In the genomic region with DNA sequence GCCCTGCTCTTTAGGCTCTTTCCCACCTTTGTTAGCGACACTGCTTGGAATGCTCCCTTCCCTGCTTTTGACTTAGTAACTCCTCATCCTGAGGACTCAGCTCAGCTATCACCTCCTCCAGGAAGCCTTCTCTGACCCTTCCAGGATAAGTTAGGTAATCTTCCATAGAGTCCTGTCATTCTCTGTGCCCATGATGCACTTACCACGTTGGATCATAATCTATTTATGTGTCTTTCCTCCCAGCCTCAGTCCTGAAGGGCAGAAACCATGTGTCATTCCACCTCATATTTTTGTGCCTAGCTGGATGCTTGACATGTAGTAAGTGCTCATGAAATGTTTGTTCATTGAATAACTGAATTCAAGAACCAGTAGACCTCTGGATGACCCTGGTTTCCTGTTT, we compare ENCODE assay signal across 18 cellular contexts. TPM values are rescaled to one million over a fixed set of nuclear protein-coding genes. Genes with fewer than 3 reads are reported as not detected.
A peak's percentile ranks its signal among the peaks of the same experiment; 100 is the strongest.
DNase-seq lines count a peak whose midpoint lies in the region; ATAC-seq, FAIRE-seq and TF ChIP-seq lines count a peak whose summit lies in the region.
"Had no signal": no experiment of that assay in that cellular context is flagged by ENCODE, and none has a peak within 500 bp of the region (broad histone marks: within the 10 kb centered on the region; RNA-seq: fewer than 3 reads in every experiment).

No MANE protein-coding gene starts in this region.

- H2BK5ac ChIP-seq in trophoblast cell (ENCODE audit: low read depth, low read length, poor library complexity), result no peak overlapping the region

- peak overlapping the region; percentile 56 for H3K27ac Mint-ChIP-seq in activated CD4-positive, alpha-beta T cell treated with anti-CD3 and anti-CD28 coated beads, Interleukin-2, amount 10 ng/mL, durations not matched to agents 7 days and 5 days
- no peak overlapping the region for H3K27ac Mint-ChIP-seq in astrocyte (ENCODE audit: unreplicated experiment)

- no peak overlapping the region for H3K4me3 ChIP-seq in astrocyte (ENCODE audit: insufficient read depth, low read depth, low read length)
- H3K4me3 ChIP-seq in trophoblast cell (ENCODE audit: low read depth, low read length), result no peak overlapping the region
- H3K4me3 ChIP-seq in SK-N-SH (ENCODE audit: low read depth in 2 of 2, low read length in 1 of 2), result no peak overlapping the region
- H3K4me3 ChIP-seq: breast epithelium, dorsolateral prefrontal cortex, spleen, transverse colon had no signal

- DNase-seq in activated CD4-positive, alpha-beta T cell treated with anti-CD3 and anti-CD28 coated beads, Interleukin-2, amount 10 ng/mL, durations not matched to agents 7 days and 5 days, result no peak
- DNase-seq in activated CD4-positive, alpha-beta T cell treated with anti-CD3 and anti-CD28 coated beads for 48 hours, result no peak
- DNase-seq in HTR-8/SVneo (ENCODE audit: insufficient read length, low spot score), result no peak
- no peak for DNase-seq in astrocyte (ENCODE audit: low read depth)
- peak in 1 of 2 donors; percentile 72 for DNase-seq in trophoblast cell
- no peak for DNase-seq in AG20443 (ENCODE audit: low spot score)
- no peak for DNase-seq in SK-N-SH
- DNase-seq: COR-L47, dorsolateral prefrontal cortex, head of caudate nucleus, mesenchymal stem cell, NCI-H187, NCI-H446 treated with DMSO at 0.1 percent for 48 hours, RPMI8226, spleen, transverse colon had no signal

- peak overlapping the region; percentile 81 for H3K4ac ChIP-seq in trophoblast cell (ENCODE audit: low read depth, low read length)

- peak overlapping the region; percentile 10 for H2BK120ac ChIP-seq in trophoblast cell (ENCODE audit: insufficient read depth, low read length, poor library complexity)

- H2AFZ ChIP-seq in astrocyte (ENCODE audit: low read depth, low read length) (peak overlapping the region; percentile 23), trophoblast cell (ENCODE audit: insufficient read depth, low read length, poor library complexity) (no peak overlapping the region), SK-N-SH (ENCODE audit: low read depth) (no peak overlapping the region)

- H4K12ac ChIP-seq in trophoblast cell (ENCODE audit: low read depth, low read length), result no peak overlapping the region

- H3K14ac ChIP-seq in trophoblast cell (ENCODE audit: low read length), result peak overlapping the region; percentile 15

- H4K20me1 ChIP-seq in astrocyte (ENCODE audit: insufficient read depth, low read length) (no peaks in the 10 kb centered on the region), SK-N-SH (ENCODE audit: insufficient read depth) (no peaks in the 10 kb centered on the region)

- H2BK12ac ChIP-seq in trophoblast cell (ENCODE audit: low read length), result peak overlapping the region; percentile 51

- FAIRE-seq in HTR-8/SVneo (lab: Jason Lieb, UNC) (peak; percentile 98), astrocyte (lab: Jason Lieb, UNC) (no peak)

- no peak overlapping the region for H4K8ac ChIP-seq in trophoblast cell (ENCODE audit: low read depth, low read length)

- H3K4me1 Mint-ChIP-seq in activated CD4-positive, alpha-beta T cell treated with anti-CD3 and anti-CD28 coated beads, Interleukin-2, amount 10 ng/mL, durations not matched to agents 7 days and 5 days, result peaks cover 73% of the 10 kb centered on the region
- peaks cover 15% of the 10 kb centered on the region for H3K4me1 Mint-ChIP-seq in astrocyte (ENCODE audit: low read depth, unreplicated experiment)

- H3K4me2 ChIP-seq in astrocyte (ENCODE audit: low read length) (no peak overlapping the region), trophoblast cell (ENCODE audit: low read length) (no peak overlapping the region), SK-N-SH (no peak overlapping the region)

- no peak overlapping the region for H3K4me3 Mint-ChIP-seq in activated CD4-positive, alpha-beta T cell treated with anti-CD3 and anti-CD28 coated beads, Interleukin-2, amount 10 ng/mL, durations not matched to agents 7 days and 5 days
- H3K4me3 Mint-ChIP-seq in astrocyte (ENCODE audit: unreplicated experiment), result no peak overlapping the region

- no peaks in the 10 kb centered on the region for H3K9me3 ChIP-seq in astrocyte (ENCODE audit: insufficient read depth, low read depth, low read length)
- no peaks in the 10 kb centered on the region for H3K9me3 ChIP-seq in trophoblast cell (ENCODE audit: insufficient read depth, low read depth, low read length)
- H3K9me3 ChIP-seq in SK-N-SH, result no peaks in the 10 kb centered on the region
- H3K9me3 ChIP-seq: breast epithelium, spleen, transverse colon had no signal

- H3K9me2 ChIP-seq in SK-N-SH, result no peaks in the 10 kb centered on the region

- ATAC-seq in GM19467 (IDR thresholded peaks at IDR 0.05; ENCODE audit: unreplicated experiment), result no peak

- H3F3A ChIP-seq in SK-N-SH (replicated peaks; ENCODE audit: insufficient read depth), result peaks cover 5% of the 10 kb centered on the region

- H3K36me3 ChIP-seq in astrocyte (ENCODE audit: insufficient read depth, low read length) (no peaks in the 10 kb centered on the region), trophoblast cell (ENCODE audit: control insufficient read depth in 1 of 2, insufficient read depth in 2 of 2, low read length in 2 of 2) (no peaks in the 10 kb centered on the region), SK-N-SH (replicated peaks in 1 of 2; ENCODE audit: control insufficient read depth in 1 of 2, insufficient read depth in 2 of 2, low read length in 1 of 2) (no peaks in the 10 kb centered on the region)
- H3K36me3 ChIP-seq: breast epithelium, spleen, transverse colon had no signal

- H3K27me3 ChIP-seq in astrocyte (ENCODE audit: insufficient read depth, low read length), result no peaks in the 10 kb centered on the region
- no peaks in the 10 kb centered on the region for H3K27me3 ChIP-seq in trophoblast cell (ENCODE audit: insufficient read depth, low read length)
- no peaks in the 10 kb centered on the region for H3K27me3 ChIP-seq in SK-N-SH (ENCODE audit: insufficient read depth)
- H3K27me3 ChIP-seq: breast epithelium, spleen, transverse colon had no signal

- CTCF ChIA-PET in activated CD4-positive, alpha-beta T cell treated with anti-CD3 and anti-CD28 coated beads, Interleukin-2, amount 10 ng/mL, durations not matched to agents 7 days and 5 days (lab: Charles Lee), result interaction anchor here (1.1 to 2.4 kb wide), 3 partner anchors 11 to 40 kb away, joined by 3 to 8 read pairs (median 3); no protein-coding TSS in a partner anchor
- CTCF ChIA-PET in SK-N-SH (lab: Yijun Ruan, JAX), result no interaction called here

- H3K79me2 ChIP-seq in astrocyte (ENCODE audit: insufficient read depth, low read length), result no peaks in the 10 kb centered on the region
- peaks cover 14% of the 10 kb centered on the region for H3K79me2 ChIP-seq in trophoblast cell (ENCODE audit: control insufficient read depth, insufficient read depth, low read length, poor library complexity)
- no peaks in the 10 kb centered on the region; the same call in 1 of the 2 replicates for H3K79me2 ChIP-seq in SK-N-SH (ENCODE audit: insufficient read depth)

- no peak for TF ChIP-seq RAD21 in SK-N-SH (IDR thresholded peaks at IDR 0.05; ENCODE audit: low read length)

- peaks cover 65% of the 10 kb centered on the region for H3K36me3 Mint-ChIP-seq in activated CD4-positive, alpha-beta T cell treated with anti-CD3 and anti-CD28 coated beads, Interleukin-2, amount 10 ng/mL, durations not matched to agents 7 days and 5 days (ENCODE audit: low read depth)
- no peaks in the 10 kb centered on the region for H3K36me3 Mint-ChIP-seq in astrocyte (ENCODE audit: low read depth, unreplicated experiment)

- POLR2A ChIA-PET in activated CD4-positive, alpha-beta T cell treated with anti-CD3 and anti-CD28 coated beads, Interleukin-2, amount 10 ng/mL, durations not matched to agents 7 days and 5 days (lab: Charles Lee), result interaction anchor here (0.6 kb wide), 1 partner anchor 12 kb away, joined by 3 read pairs; no protein-coding TSS in a partner anchor
- POLR2A ChIA-PET in SK-N-SH (lab: Yijun Ruan, JAX), result no interaction called here

- H3K23ac ChIP-seq in trophoblast cell (ENCODE audit: low read length), result no peak overlapping the region

- peak overlapping the region; percentile 63 for H3K18ac ChIP-seq in trophoblast cell (ENCODE audit: low read length)

- H3K4me1 ChIP-seq in astrocyte (ENCODE audit: insufficient read depth, low read length), result peaks cover 8% of the 10 kb centered on the region
- H3K4me1 ChIP-seq in trophoblast cell (ENCODE audit: control insufficient read depth in 1 of 2, insufficient read depth in 2 of 2, low read length in 2 of 2), result peaks cover 16 to 32% of the 10 kb centered on the region in 2 experiments
- peaks cover 0 to 6% of the 10 kb centered on the region in 2 experiments; a peak in 1 of 4 replicates for H3K4me1 ChIP-seq in SK-N-SH (ENCODE audit: control insufficient read depth in 1 of 2, insufficient read depth in 2 of 2, low read depth in 1 of 2, low read length in 1 of 2)
- H3K4me1 ChIP-seq: breast epithelium, transverse colon had no signal

- H4K91ac ChIP-seq in trophoblast cell (ENCODE audit: low read depth, low read length), result no peak overlapping the region

- H3K27ac ChIP-seq in astrocyte (ENCODE audit: low read depth, low read length) (no peak overlapping the region), trophoblast cell (ENCODE audit: low read depth, low read length) (no peak overlapping the region), SK-N-SH (ENCODE audit: low read depth in 2 of 2, low read length in 1 of 2) (no peak overlapping the region)
- H3K27ac ChIP-seq: dorsolateral prefrontal cortex, transverse colon had no signal

- peak overlapping the region; percentile 70 for H2AK5ac ChIP-seq in trophoblast cell (ENCODE audit: low read length)

- no peak for TF ChIP-seq EP300 in SK-N-SH (IDR thresholded peaks at IDR 0.05; ENCODE audit: borderline replicate concordance in 1 of 2, low read depth in 1 of 2, low read length in 1 of 2)

- peaks cover 20% of the 10 kb centered on the region for H3K79me1 ChIP-seq in trophoblast cell (ENCODE audit: low read length)

- no CpG with 5 or more reads among the region's 2 CpGs for WGBS in trophoblast cell (ENCODE audit: extremely low coverage, insufficient coverage, insufficient read length)
- WGBS in SK-N-SH (ENCODE audit: low lambda C conversion rate), result 33% methylated on average over 2 of the region's 2 CpGs

- peaks cover 6% of the 10 kb centered on the region for H3K9me3 Mint-ChIP-seq in activated CD4-positive, alpha-beta T cell treated with anti-CD3 and anti-CD28 coated beads, Interleukin-2, amount 10 ng/mL, durations not matched to agents 7 days and 5 days
- H3K9me3 Mint-ChIP-seq in astrocyte (ENCODE audit: unreplicated experiment), result no peaks in the 10 kb centered on the region

- H3K27me3 Mint-ChIP-seq in activated CD4-positive, alpha-beta T cell treated with anti-CD3 and anti-CD28 coated beads, Interleukin-2, amount 10 ng/mL, durations not matched to agents 7 days and 5 days, result no peaks in the 10 kb centered on the region
- no peaks in the 10 kb centered on the region for H3K27me3 Mint-ChIP-seq in astrocyte (ENCODE audit: low read depth, unreplicated experiment)

- TF ChIP-seq CTCF in astrocyte (IDR thresholded peaks at IDR 0.05; ENCODE audit: insufficient read depth, low read depth, low read length) (no peak), SK-N-SH (IDR thresholded peaks at IDR 0.05) (no peak)

- H3K9ac ChIP-seq in astrocyte (ENCODE audit: low read length) (no peak overlapping the region), trophoblast cell (ENCODE audit: low read length) (no peak overlapping the region), SK-N-SH (no peak overlapping the region)

RNA-seq across cellular contexts. Expression of a gene that starts 37.4 kb away (rescaled TPM):
- total RNA-seq in activated CD4-positive, alpha-beta T cell treated with anti-CD3 and anti-CD28 coated beads, Interleukin-2, amount 10 ng/mL, durations not matched to agents 7 days and 5 days, result 100 to 1,000 TPM; 244 to 293 TPM
- total RNA-seq in astrocyte, result 5.4 and 6.0 TPM in 2 replicates
- 145 and 158 TPM in 2 replicates for polyA plus RNA-seq in trophoblast cell (2013)
- 3.9 and 4.2 TPM in 2 replicates for polyA plus RNA-seq in SK-N-SH (2012; rRNA removed)
- polyA plus RNA-seq in SK-N-SH (2012; cell fraction: cytosol; rRNA removed), result 3.2 and 3.6 TPM in 2 replicates
- polyA plus RNA-seq in SK-N-SH (2012; cell fraction: nucleus; rRNA removed), result 4.2 and 5.0 TPM in 2 replicates

Comparison
In these comparisons a context has a peak if more than half of its experiments do, and no peak if none do; other contexts are left out.
1. RNA of a gene that starts 37.4 kb away (total RNA-seq): 244 to 293 TPM in activated CD4-positive, alpha-beta T cell treated with anti-CD3 and anti-CD28 coated beads, Interleukin-2, amount 10 ng/mL, durations not matched to agents 7 days and 5 days; 5.4 to 6.0 TPM in astrocyte; every median in the first group is over 10 times any median in the second.